In the genomic region with DNA sequence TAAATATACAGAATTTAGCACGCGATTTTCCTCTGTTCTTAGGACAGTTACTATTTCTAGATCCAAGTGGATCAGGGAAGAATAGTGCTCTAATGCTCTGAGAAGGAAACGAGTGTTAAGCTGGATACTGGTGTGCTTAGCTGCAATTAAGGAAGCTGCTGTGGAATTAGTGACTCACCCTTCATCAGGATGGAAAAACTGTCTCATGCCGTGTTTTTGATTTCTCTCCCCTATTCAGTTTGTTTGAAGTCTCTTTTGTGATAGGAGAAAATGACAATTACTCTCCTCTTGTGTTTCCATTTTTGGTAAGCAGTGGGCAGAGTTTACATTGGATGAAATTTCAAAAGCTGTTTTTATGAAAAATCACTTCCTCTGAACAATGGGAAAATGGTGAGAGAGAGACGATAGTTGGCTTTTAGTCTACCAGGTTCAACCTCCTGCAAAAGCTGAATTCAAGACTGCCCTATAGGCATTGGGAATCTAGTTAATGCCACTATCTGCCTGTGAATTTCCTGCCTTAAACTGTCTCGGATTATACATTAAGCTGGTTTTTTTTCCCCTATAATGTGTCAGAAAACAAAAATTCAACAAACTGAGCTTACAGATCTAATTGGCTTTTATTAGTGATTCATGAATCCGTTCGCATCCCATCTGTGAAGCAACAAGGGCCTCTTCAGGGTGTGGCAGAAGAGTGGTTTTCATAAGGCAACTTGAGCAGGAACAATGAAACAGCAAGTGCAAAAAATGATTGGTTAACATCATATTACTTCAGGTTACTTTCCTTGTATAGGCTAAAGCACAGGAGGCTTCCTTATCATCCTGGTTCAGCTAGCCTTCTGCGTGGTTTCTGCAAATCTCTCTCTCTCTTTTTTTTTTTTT, we compare ENCODE assay signal across 1 cellular context.
TF ChIP-seq lines count a peak whose summit lies in the region.

No MANE protein-coding gene starts in this region.

TF ChIP-seq in HepG2, 621 proteins besides CTCF, POLR2A, EP300 and RAD21 (continued from another document):
- TF ChIP-seq, protein P1, sequence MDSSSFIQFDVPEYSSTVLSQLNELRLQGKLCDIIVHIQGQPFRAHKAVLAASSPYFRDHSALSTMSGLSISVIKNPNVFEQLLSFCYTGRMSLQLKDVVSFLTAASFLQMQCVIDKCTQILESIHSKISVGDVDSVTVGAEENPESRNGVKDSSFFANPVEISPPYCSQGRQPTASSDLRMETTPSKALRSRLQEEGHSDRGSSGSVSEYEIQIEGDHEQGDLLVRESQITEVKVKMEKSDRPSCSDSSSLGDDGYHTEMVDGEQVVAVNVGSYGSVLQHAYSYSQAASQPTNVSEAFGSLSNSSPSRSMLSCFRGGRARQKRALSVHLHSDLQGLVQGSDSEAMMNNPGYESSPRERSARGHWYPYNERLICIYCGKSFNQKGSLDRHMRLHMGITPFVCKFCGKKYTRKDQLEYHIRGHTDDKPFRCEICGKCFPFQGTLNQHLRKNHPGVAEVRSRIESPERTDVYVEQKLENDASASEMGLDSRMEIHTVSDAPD (CRISPR knock-in tag; IDR thresholded peaks at IDR 0.05) = no peak
- no peak for TF ChIP-seq RARG (CRISPR knock-in tag; IDR thresholded peaks at IDR 0.05; ENCODE audit: low read depth)
- TF ChIP-seq FOXK2 (IDR thresholded peaks at IDR 0.05) = no peak
- TF ChIP-seq TGIF2 (CRISPR knock-in tag; IDR thresholded peaks at IDR 0.05) = no peak
- TF ChIP-seq, protein P2, sequence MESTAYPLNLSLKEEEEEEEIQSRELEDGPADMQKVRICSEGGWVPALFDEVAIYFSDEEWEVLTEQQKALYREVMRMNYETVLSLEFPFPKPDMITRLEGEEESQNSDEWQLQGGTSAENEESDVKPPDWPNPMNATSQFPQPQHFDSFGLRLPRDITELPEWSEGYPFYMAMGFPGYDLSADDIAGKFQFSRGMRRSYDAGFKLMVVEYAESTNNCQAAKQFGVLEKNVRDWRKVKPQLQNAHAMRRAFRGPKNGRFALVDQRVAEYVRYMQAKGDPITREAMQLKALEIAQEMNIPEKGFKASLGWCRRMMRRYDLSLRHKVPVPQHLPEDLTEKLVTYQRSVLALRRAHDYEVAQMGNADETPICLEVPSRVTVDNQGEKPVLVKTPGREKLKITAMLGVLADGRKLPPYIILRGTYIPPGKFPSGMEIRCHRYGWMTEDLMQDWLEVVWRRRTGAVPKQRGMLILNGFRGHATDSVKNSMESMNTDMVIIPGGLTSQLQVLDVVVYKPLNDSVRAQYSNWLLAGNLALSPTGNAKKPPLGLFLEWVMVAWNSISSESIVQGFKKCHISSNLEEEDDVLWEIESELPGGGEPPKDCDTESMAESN (CRISPR knock-in tag; conservative IDR thresholded peaks at IDR 0.05) = no peak
- no peak for TF ChIP-seq TARDBP (CRISPR knock-in tag; IDR thresholded peaks at IDR 0.05)
- TF ChIP-seq SP5 (CRISPR knock-in tag; IDR thresholded peaks at IDR 0.05; ENCODE audit: borderline replicate concordance, low read depth) = no peak
- TF ChIP-seq, protein P3, sequence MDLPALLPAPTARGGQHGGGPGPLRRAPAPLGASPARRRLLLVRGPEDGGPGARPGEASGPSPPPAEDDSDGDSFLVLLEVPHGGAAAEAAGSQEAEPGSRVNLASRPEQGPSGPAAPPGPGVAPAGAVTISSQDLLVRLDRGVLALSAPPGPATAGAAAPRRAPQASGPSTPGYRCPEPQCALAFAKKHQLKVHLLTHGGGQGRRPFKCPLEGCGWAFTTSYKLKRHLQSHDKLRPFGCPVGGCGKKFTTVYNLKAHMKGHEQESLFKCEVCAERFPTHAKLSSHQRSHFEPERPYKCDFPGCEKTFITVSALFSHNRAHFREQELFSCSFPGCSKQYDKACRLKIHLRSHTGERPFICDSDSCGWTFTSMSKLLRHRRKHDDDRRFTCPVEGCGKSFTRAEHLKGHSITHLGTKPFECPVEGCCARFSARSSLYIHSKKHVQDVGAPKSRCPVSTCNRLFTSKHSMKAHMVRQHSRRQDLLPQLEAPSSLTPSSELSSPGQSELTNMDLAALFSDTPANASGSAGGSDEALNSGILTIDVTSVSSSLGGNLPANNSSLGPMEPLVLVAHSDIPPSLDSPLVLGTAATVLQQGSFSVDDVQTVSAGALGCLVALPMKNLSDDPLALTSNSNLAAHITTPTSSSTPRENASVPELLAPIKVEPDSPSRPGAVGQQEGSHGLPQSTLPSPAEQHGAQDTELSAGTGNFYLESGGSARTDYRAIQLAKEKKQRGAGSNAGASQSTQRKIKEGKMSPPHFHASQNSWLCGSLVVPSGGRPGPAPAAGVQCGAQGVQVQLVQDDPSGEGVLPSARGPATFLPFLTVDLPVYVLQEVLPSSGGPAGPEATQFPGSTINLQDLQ (CRISPR knock-in tag; IDR thresholded peaks at IDR 0.05) = no peak
- TF ChIP-seq ZNF558 (CRISPR knock-in tag; IDR thresholded peaks at IDR 0.05; ENCODE audit: borderline replicate concordance) = no peak
- no peak for TF ChIP-seq NCOA1 (CRISPR knock-in tag; IDR thresholded peaks at IDR 0.05)
- TF ChIP-seq BHLHE40 (IDR thresholded peaks at IDR 0.05; ENCODE audit: low read length) = no peak
- TF ChIP-seq ARID2 (CRISPR knock-in tag; IDR thresholded peaks at IDR 0.05; ENCODE audit: borderline replicate concordance) = no peak
- TF ChIP-seq MAZ (IDR thresholded peaks at IDR 0.05; ENCODE audit: borderline replicate concordance, low read depth, low read length) = no peak
- no peak for TF ChIP-seq MAZ (CRISPR knock-in tag; IDR thresholded peaks at IDR 0.05; ENCODE audit: low read depth)
